20 cellular contexts compared by ENCODE assay signal in the genomic region with DNA sequence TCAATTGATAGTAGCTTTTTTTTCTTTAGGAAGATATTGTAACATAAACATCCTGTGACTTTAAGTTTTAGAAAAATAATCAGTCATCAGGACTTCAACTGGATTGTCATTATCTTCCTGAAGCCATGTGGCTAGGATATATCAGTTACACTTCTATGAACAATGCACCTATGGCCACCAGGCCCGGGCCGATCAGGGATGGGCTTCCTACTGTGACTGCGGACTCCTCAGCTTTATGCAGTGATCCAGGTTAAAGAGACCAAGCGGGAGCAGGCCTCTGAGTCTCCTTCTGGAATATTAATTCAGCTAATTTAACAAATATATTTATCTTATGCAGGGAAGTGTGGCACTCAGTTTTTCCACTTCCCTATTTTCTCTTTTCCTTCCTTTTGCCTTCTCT.
"Had no signal": no experiment of that assay in that cellular context is flagged by ENCODE, and none has a peak within 500 bp of the region (broad histone marks: within the 10 kb centered on the region; RNA-seq: fewer than 3 reads in every experiment).

No MANE protein-coding gene starts in this region.

- H3K9me3 Mint-ChIP-seq: mesothelial cell of epicardium, neural crest cell had no signal

- H3K4me2 ChIP-seq: smooth muscle cell had no signal

- DNase-seq: colonic mucosa; dermis blood vessel endothelial cell; heart left ventricle; hippocampal formation; kidney glomerular epithelial cell; natural killer cell; nucleus accumbens; pancreas; right cardiac atrium; stimulated activated CD4-positive, alpha-beta T cell treated with anti-CD3 and anti-CD28 coated beads, Interleukin-2, amount 100 ng/mL, for 48 hours; stimulated activated naive CD8-positive, alpha-beta T cell treated with anti-CD3 and anti-CD28 coated beads, Interleukin-15, Interleukin-2, amounts not matched to agents 100 U/mL and 50 U/mL, for 24 hours; thyroid gland; upper lobe of left lung; uterus had no signal

- H3K27ac Mint-ChIP-seq: mesothelial cell of epicardium, natural killer cell, progenitor cell of endocrine pancreas had no signal

- H3K36me3 Mint-ChIP-seq: mesothelial cell of epicardium, natural killer cell had no signal

- H3K36me3 ChIP-seq: colonic mucosa, heart left ventricle, pancreas, suprapubic skin, thyroid gland, upper lobe of left lung, uterus had no signal

- ATAC-seq: esophagus mucosa; heart left ventricle; natural killer cell; pancreas; right cardiac atrium; stimulated activated naive CD8-positive, alpha-beta T cell treated with anti-CD3 and anti-CD28 coated beads, Interleukin-15, Interleukin-2, amounts not matched to agents 100 U/mL and 50 U/mL, for 24 hours had no signal

- H3K4me1 ChIP-seq: colonic mucosa, pancreas, uterus had no signal

- H3K27ac ChIP-seq: colonic mucosa, heart left ventricle, pancreas, suprapubic skin, thyroid gland, upper lobe of left lung, uterus had no signal

- H3K4me3 Mint-ChIP-seq: mesothelial cell of epicardium, natural killer cell, neural crest cell had no signal

- H3K4me3 ChIP-seq: colonic mucosa, heart left ventricle, pancreas, smooth muscle cell, suprapubic skin, thyroid gland, upper lobe of left lung, uterus had no signal

- H3K9me3 ChIP-seq: colonic mucosa, heart left ventricle, pancreas, suprapubic skin, thyroid gland, upper lobe of left lung, uterus had no signal

- H3K27me3 Mint-ChIP-seq: progenitor cell of endocrine pancreas had no signal

- H3K4me1 Mint-ChIP-seq: natural killer cell had no signal

- H3K27me3 ChIP-seq: colonic mucosa, heart left ventricle, pancreas, suprapubic skin, thyroid gland, upper lobe of left lung, uterus had no signal
